2 cellular contexts compared by ENCODE assay signal in the genomic region with DNA sequence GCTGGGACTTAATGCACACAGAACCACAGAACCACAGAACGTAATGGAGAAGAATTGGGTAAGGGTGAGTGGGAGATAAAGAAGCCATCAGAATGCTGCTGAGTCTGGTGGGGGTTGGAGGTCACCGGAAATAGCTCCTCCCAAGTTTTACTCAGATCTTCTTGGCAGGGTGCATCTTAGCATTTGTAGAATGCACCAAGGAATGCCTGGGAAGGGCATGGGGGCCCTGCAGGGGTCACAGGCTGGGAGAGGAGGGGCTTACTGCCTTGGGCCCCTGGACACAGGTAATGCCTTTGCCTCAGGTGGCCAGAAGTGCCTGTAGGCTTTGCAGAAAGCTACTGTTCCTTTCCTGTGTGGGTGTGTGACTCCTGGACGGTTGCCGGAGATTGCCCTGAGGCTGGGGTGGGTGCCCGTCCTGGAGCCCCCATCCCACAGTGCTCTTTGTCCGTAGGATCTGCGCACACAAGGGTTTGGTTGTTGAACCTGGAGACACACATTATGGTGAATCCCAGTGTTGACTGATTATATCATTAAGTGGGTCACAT.
TF ChIP-seq lines count a peak whose summit lies in the region.

No MANE protein-coding gene starts in this region.

TF ChIP-seq in GM23338, 12 proteins besides CTCF, POLR2A, EP300 and RAD21 (continues in another document):
- no peak for TF ChIP-seq STAT1 (IDR thresholded peaks at IDR 0.05; ENCODE audit: unreplicated experiment)
- no peak for TF ChIP-seq ZNF331 (CRISPR knock-in tag; IDR thresholded peaks at IDR 0.05; ENCODE audit: low read depth)
- TF ChIP-seq JUNB (IDR thresholded peaks at IDR 0.05; ENCODE audit: unreplicated experiment) = no peak
- TF ChIP-seq ZNF462 (CRISPR knock-in tag; IDR thresholded peaks at IDR 0.05) = no peak
- TF ChIP-seq, protein P1, sequence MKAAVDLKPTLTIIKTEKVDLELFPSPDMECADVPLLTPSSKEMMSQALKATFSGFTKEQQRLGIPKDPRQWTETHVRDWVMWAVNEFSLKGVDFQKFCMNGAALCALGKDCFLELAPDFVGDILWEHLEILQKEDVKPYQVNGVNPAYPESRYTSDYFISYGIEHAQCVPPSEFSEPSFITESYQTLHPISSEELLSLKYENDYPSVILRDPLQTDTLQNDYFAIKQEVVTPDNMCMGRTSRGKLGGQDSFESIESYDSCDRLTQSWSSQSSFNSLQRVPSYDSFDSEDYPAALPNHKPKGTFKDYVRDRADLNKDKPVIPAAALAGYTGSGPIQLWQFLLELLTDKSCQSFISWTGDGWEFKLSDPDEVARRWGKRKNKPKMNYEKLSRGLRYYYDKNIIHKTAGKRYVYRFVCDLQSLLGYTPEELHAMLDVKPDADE (IDR thresholded peaks at IDR 0.05) = no peak
- no peak for TF ChIP-seq CREB1 (CRISPR knock-in tag; IDR thresholded peaks at IDR 0.05; ENCODE audit: low read depth)
- TF ChIP-seq EZH2phosphoT487 (IDR thresholded peaks at IDR 0.05; ENCODE audit: unreplicated experiment) = no peak
- TF ChIP-seq EZH2 (IDR thresholded peaks at IDR 0.05; ENCODE audit: low read depth, unreplicated experiment) = no peak
- TF ChIP-seq NANOG (IDR thresholded peaks at IDR 0.05; ENCODE audit: borderline replicate concordance) = no peak

TF ChIP-seq in H1, 55 proteins besides CTCF, POLR2A, EP300 and RAD21:
- no peak for TF ChIP-seq BRCA1 (IDR thresholded peaks at IDR 0.05; ENCODE audit: low read depth, low read length)
- TF ChIP-seq KDM5A (IDR thresholded peaks at IDR 0.05; ENCODE audit: low read length) = no peak
- no peak for TF ChIP-seq SUZ12 (IDR thresholded peaks at IDR 0.05; ENCODE audit: low read length)
- peak; percentile 67 for TF ChIP-seq TEAD4 (IDR thresholded peaks at IDR 0.05; ENCODE audit: low read depth, low read length)
- no peak for TF ChIP-seq CBX8 (IDR thresholded peaks at IDR 0.05; ENCODE audit: borderline replicate concordance, low read depth, low read length)
- TF ChIP-seq RBBP5 (IDR thresholded peaks at IDR 0.05; ENCODE audit: borderline replicate concordance, low read depth, low read length) = no peak
